Comparison of ENCODE assay signal across 26 cellular contexts in genomic region chr17:60519795-60520194, GRCh38.
"Had no signal": no experiment of that assay in that cellular context is flagged by ENCODE, and none has a peak within 500 bp of the region (broad histone marks: within the 10 kb centered on the region; RNA-seq: fewer than 3 reads in every experiment).

No MANE protein-coding gene starts in this region.

- H3K9me3 Mint-ChIP-seq: mesothelial cell of epicardium; naive B cell; naive thymus-derived CD8-positive, alpha-beta T cell had no signal

- ATAC-seq: gastrocnemius medialis; heart right ventricle; left cardiac atrium; left lung; left ventricle myocardium superior; lower lobe of right lung; mucosa of descending colon; naive thymus-derived CD8-positive, alpha-beta T cell had no signal

- H3K27ac Mint-ChIP-seq: mesothelial cell of epicardium had no signal

- H3K4me3 ChIP-seq: coronary artery, dorsolateral prefrontal cortex, esophagus squamous epithelium, gastrocnemius medialis, heart right ventricle, left lung, lower lobe of right lung, mucosa of descending colon had no signal

- DNase-seq: dermis blood vessel endothelial cell; dorsolateral prefrontal cortex; effector CD4-positive, alpha-beta T cell; effector memory CD4-positive, alpha-beta T cell; esophagus squamous epithelium; foreskin fibroblast; foreskin melanocyte; gastrocnemius medialis; glutamatergic neuron; head of caudate nucleus; heart right ventricle; hippocampal formation; left cardiac atrium; left lung; left ventricle myocardium superior; lower lobe of right lung; mesenchymal stem cell; mucosa of descending colon; naive B cell; naive thymus-derived CD8-positive, alpha-beta T cell had no signal

- FAIRE-seq: colon, endometrium, islet of Langerhans, keratinocyte had no signal

- H3K27me3 Mint-ChIP-seq: naive B cell; naive thymus-derived CD8-positive, alpha-beta T cell had no signal

- H3K9me3 ChIP-seq: esophagus squamous epithelium, gastrocnemius medialis, heart right ventricle, left lung, lower lobe of right lung, mucosa of descending colon had no signal

- H3K4me3 Mint-ChIP-seq: mesothelial cell of epicardium; naive thymus-derived CD8-positive, alpha-beta T cell had no signal

- H3K27ac ChIP-seq: coronary artery, esophagus squamous epithelium, gastrocnemius medialis, heart right ventricle, left lung, lower lobe of right lung had no signal

- H3K27me3 ChIP-seq: dorsolateral prefrontal cortex, esophagus squamous epithelium, gastrocnemius medialis, heart right ventricle, left lung had no signal
